ENCODE assay signal across 13 cellular contexts in the genomic region with DNA sequence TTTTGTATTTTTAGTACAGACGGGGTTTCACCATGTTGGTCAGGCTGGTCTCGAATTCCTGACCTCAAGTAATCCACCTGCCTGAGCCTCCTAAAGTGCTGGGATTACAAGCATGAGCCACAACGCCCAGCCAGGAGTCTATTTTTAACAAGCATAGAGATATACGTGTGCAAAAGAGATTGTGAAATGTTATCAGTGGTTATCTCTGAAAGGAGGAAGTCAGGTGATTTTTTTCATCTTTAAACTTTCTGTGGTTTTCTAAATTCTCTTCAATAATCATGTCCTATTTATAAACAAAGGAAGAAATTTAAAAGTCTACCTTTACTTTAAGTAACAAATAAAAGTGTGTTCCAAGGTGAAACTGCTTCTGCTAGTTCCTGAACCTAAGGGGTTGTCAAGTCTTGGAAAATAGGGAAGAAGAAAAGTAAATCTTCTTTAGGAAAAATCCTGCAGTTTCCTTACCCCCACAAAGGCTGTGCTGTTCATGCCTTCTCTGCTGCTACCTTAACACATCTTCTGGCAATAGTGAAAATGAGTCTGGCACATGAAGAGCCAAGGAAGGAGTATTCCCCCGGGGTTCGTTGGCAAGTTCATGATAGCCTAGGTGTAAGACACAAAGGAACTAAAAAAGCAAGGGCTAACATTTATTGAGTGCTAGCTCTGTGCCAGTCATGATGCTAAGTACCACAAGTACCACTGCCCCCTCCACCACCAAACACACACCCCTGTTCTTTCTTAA. TPM values are rescaled to one million over a fixed set of nuclear protein-coding genes. Genes with fewer than 3 reads are reported as not detected.
DNase-seq lines count a peak whose midpoint lies in the region; ATAC-seq and FAIRE-seq lines count a peak whose summit lies in the region.
"Had no signal": no experiment of that assay in that cellular context is flagged by ENCODE, and none has a peak within 500 bp of the region (broad histone marks: within the 10 kb centered on the region; RNA-seq: fewer than 3 reads in every experiment).

No MANE protein-coding gene starts in this region.

- no peak overlapping the region for H3K27ac ChIP-seq in small intestine (ENCODE audit: low read depth in 1 of 2, low read length in 1 of 2)
- H3K27ac ChIP-seq: 22Rv1 had no signal

- DNase-seq in SIG-M5 treated with dmso at 0.1 percent for 504 hours (lab: John Stamatoyannopoulos, UW; ENCODE audit: unreplicated experiment) (peak; percentile 38), SIG-M5 (lab: John Stamatoyannopoulos, UW) (no peak), NCI-H226 (peak; percentile 15), small intestine (peak; percentile 40), H7 (no peak)
- DNase-seq in natural killer cell treated with Interleukin-12 subunit alpha and Interleukin-12 subunit beta and Interleukin-15 and Interleukin-18, amount 100 ng/mL, for 72 hours (ENCODE audit: low spot score), result no peak
- DNase-seq: NCI-H345, right cardiac atrium, SK-N-SH had no signal

- peaks cover 0 to 3% of the 10 kb centered on the region in 2 donors for H3K4me1 ChIP-seq in small intestine (ENCODE audit: control insufficient read depth in 2 of 2, insufficient read depth in 1 of 2, low read depth in 1 of 2, low read length in 1 of 2)
- H3K4me1 ChIP-seq: breast epithelium had no signal

- H3K4me3 Mint-ChIP-seq in natural killer cell treated with Interleukin-12 subunit alpha and Interleukin-12 subunit beta and Interleukin-15 and Interleukin-18, amount 100 ng/mL, for 72 hours, result no peak overlapping the region

- H3K36me3 ChIP-seq in small intestine (ENCODE audit: control insufficient read depth in 2 of 2, insufficient read depth in 2 of 2, low read length in 2 of 2) (no peaks in the 10 kb centered on the region), H7 (replicated peaks; ENCODE audit: control insufficient read depth, insufficient read depth, low read length) (no peaks in the 10 kb centered on the region; the same call in 1 of the 2 replicates)
- H3K36me3 ChIP-seq: breast epithelium had no signal

- 34 to 55% (median 36%) methylated on average over 6 of the region's 6 CpGs for WGBS in small intestine, 3 donors

- H3K4me1 Mint-ChIP-seq in natural killer cell treated with Interleukin-12 subunit alpha and Interleukin-12 subunit beta and Interleukin-15 and Interleukin-18, amount 100 ng/mL, for 72 hours (ENCODE audit: low read depth in 2 of 2), result no peaks in the 10 kb centered on the region

- peaks cover 18 to 19% of the 10 kb centered on the region in 2 donors for H3K27me3 Mint-ChIP-seq in natural killer cell treated with Interleukin-12 subunit alpha and Interleukin-12 subunit beta and Interleukin-15 and Interleukin-18, amount 100 ng/mL, for 72 hours

- ATAC-seq in HG02973 (IDR thresholded peaks at IDR 0.05; ENCODE audit: unreplicated experiment), result peak; percentile 73
- ATAC-seq in natural killer cell treated with Interleukin-12 subunit alpha and Interleukin-12 subunit beta and Interleukin-15 and Interleukin-18, amount 100 ng/mL, for 72 hours, result no peak
- ATAC-seq in HG03039 (IDR thresholded peaks at IDR 0.05; ENCODE audit: unreplicated experiment), result no peak
- ATAC-seq: right cardiac atrium had no signal

- H3K4me3 ChIP-seq in small intestine (ENCODE audit: low read depth in 1 of 2, low read length in 2 of 2) (no peak overlapping the region), H7 (ENCODE audit: insufficient read depth, low read depth, low read length) (no peak overlapping the region)
- H3K4me3 ChIP-seq: breast epithelium had no signal

- no peak overlapping the region for H3K27ac Mint-ChIP-seq in natural killer cell treated with Interleukin-12 subunit alpha and Interleukin-12 subunit beta and Interleukin-15 and Interleukin-18, amount 100 ng/mL, for 72 hours

- FAIRE-seq in small intestine (lab: Jason Lieb, UNC), result peak; percentile 47

- peaks cover 13% of the 10 kb centered on the region for H3K9me3 Mint-ChIP-seq in natural killer cell treated with Interleukin-12 subunit alpha and Interleukin-12 subunit beta and Interleukin-15 and Interleukin-18, amount 100 ng/mL, for 72 hours

- H3K9me3 ChIP-seq in small intestine (ENCODE audit: control insufficient read depth, low read depth), result no peaks in the 10 kb centered on the region

- no peaks in the 10 kb centered on the region for H3K27me3 ChIP-seq in small intestine (ENCODE audit: control insufficient read depth in 2 of 2, insufficient read depth in 2 of 2, low read length in 2 of 2)
- H3K27me3 ChIP-seq in H7 (ENCODE audit: control insufficient read depth, insufficient read depth, low read length), result no peaks in the 10 kb centered on the region
- H3K27me3 ChIP-seq: breast epithelium had no signal

- peaks cover 23% of the 10 kb centered on the region for H3K36me3 Mint-ChIP-seq in natural killer cell treated with Interleukin-12 subunit alpha and Interleukin-12 subunit beta and Interleukin-15 and Interleukin-18, amount 100 ng/mL, for 72 hours

RNA-seq across cellular contexts. Expression of a gene that starts 51.1 kb away (rescaled TPM):
- under 1 TPM in 1 of 3 donors, not detected in 2; 0.03 TPM for polyA plus RNA-seq in small intestine
- total RNA-seq in H7 (2014; rRNA removed; shearing (Covaris generic)), result 44.4 and 190 TPM in 2 replicates
- total RNA-seq in natural killer cell treated with Interleukin-12 subunit alpha and Interleukin-12 subunit beta and Interleukin-15 and Interleukin-18, amount 100 ng/mL, for 72 hours, result not detected
- total RNA-seq: right cardiac atrium had no signal
- polyA plus RNA-seq: right cardiac atrium, SK-N-SH had no signal

Comparison
In these comparisons a context has a peak if more than half of its experiments do, and no peak if none do; other contexts are left out.
1. DNase-seq: peak in SIG-M5 treated with dmso at 0.1 percent for 504 hours (single experiment), NCI-H226 (single experiment) and small intestine (single experiment); none in SIG-M5 (single experiment), H7 (single experiment) and natural killer cell treated with Interleukin-12 subunit alpha and Interleukin-12 subunit beta and Interleukin-15 and Interleukin-18, amount 100 ng/mL, for 72 hours (single experiment).
2. RNA of a gene that starts 51.1 kb away (total RNA-seq): 44.4 to 190 TPM in H7; not detected in natural killer cell treated with Interleukin-12 subunit alpha and Interleukin-12 subunit beta and Interleukin-15 and Interleukin-18, amount 100 ng/mL, for 72 hours; every median in the first group is over 10 times any median in the second.